In genomic region chr4:175813126-175813715, GRCh38 we compare ENCODE assay signal across 12 cellular contexts. TPM values are rescaled to one million over a fixed set of nuclear protein-coding genes. Genes with fewer than 3 reads are reported as not detected.
DNase-seq lines count a peak whose midpoint lies in the region; ATAC-seq and TF ChIP-seq lines count a peak whose summit lies in the region.
"Had no signal": no experiment of that assay in that cellular context is flagged by ENCODE, and none has a peak within 500 bp of the region (broad histone marks: within the 10 kb centered on the region; RNA-seq: fewer than 3 reads in every experiment).

No MANE protein-coding gene starts in this region.

- no peak overlapping the region for H2BK120ac ChIP-seq in neuronal stem cell (ENCODE audit: low read depth, low read length)

- H3K18ac ChIP-seq in neuronal stem cell (ENCODE audit: low read length), result no peak overlapping the region

- no peaks in the 10 kb centered on the region for H3K9me3 Mint-ChIP-seq in GM23338
- H3K9me3 Mint-ChIP-seq in WTC11, result no peaks in the 10 kb centered on the region

- H3K27me3 Mint-ChIP-seq in GM23338 (ENCODE audit: insufficient read depth, low read depth, poor library complexity) (peaks cover 3% of the 10 kb centered on the region), WTC11 (ENCODE audit: low read depth) (no peaks in the 10 kb centered on the region)

- WGBS in neuronal stem cell (ENCODE audit: extremely low coverage in 2 of 2, insufficient read length in 2 of 2, insufficient replicate concordance in 1 of 2), 2 donors, result no CpG with 5 or more reads among the region's 4 CpGs

- no peak overlapping the region for H3K14ac ChIP-seq in neuronal stem cell (ENCODE audit: low read length)

- peak overlapping the region; percentile 3; the same call in 1 of the 2 replicates for H3K4me2 ChIP-seq in GM23338
- H3K4me2 ChIP-seq in neuronal stem cell (ENCODE audit: insufficient read depth, low read length, poor library complexity, severe bottlenecking), result no peak overlapping the region

- no peak overlapping the region for H2AK5ac ChIP-seq in neuronal stem cell (ENCODE audit: low read depth, low read length)

- no peak overlapping the region for H3K4ac ChIP-seq in neuronal stem cell (ENCODE audit: low read length)

- H4K20me1 ChIP-seq in GM23338 (replicated peaks; ENCODE audit: insufficient read depth), result no peaks in the 10 kb centered on the region

- no peak overlapping the region for H4K91ac ChIP-seq in neuronal stem cell (ENCODE audit: low read depth, low read length, poor library complexity)

- H3K4me1 Mint-ChIP-seq in GM23338, result peaks cover 27% of the 10 kb centered on the region
- peaks cover 27% of the 10 kb centered on the region for H3K4me1 Mint-ChIP-seq in WTC11

- H3K36me3 Mint-ChIP-seq in GM23338 (ENCODE audit: low read depth) (no peaks in the 10 kb centered on the region), WTC11 (no peaks in the 10 kb centered on the region)

- no peaks in the 10 kb centered on the region for H3K79me1 ChIP-seq in neuronal stem cell (ENCODE audit: low read depth, low read length)

- H3K9me2 ChIP-seq in GM23338 (ENCODE audit: insufficient read depth), result no peaks in the 10 kb centered on the region

- no peaks in the 10 kb centered on the region for H3K27me3 ChIP-seq in GM23338 (ENCODE audit: insufficient read depth)
- H3K27me3 ChIP-seq in endocrine pancreas (ENCODE audit: control insufficient read depth, insufficient read depth, low read length), result no peaks in the 10 kb centered on the region
- H3K27me3 ChIP-seq in neuronal stem cell (ENCODE audit: control insufficient read depth in 3 of 3, insufficient read depth in 3 of 3, low read depth in 1 of 3, low read length in 3 of 3), result no peaks in the 10 kb centered on the region

- no peak overlapping the region for H4K8ac ChIP-seq in neuronal stem cell (ENCODE audit: low read depth, low read length)

- H3K4me1 ChIP-seq in GM23338 (ENCODE audit: insufficient read depth), result peaks cover 10% of the 10 kb centered on the region
- no peaks in the 10 kb centered on the region for H3K4me1 ChIP-seq in endocrine pancreas (ENCODE audit: control insufficient read depth, insufficient read depth, low read length)
- peaks cover 5 to 12% of the 10 kb centered on the region in 2 donors for H3K4me1 ChIP-seq in neuronal stem cell (ENCODE audit: control insufficient read depth in 2 of 2, insufficient read depth in 1 of 2, low read depth in 1 of 2, low read length in 2 of 2)

- no peak for ATAC-seq in GM23338
- ATAC-seq in WTC11, result no peak
- ATAC-seq: HCT116 had no signal

- no peaks in the 10 kb centered on the region for H3K9me3 ChIP-seq in endocrine pancreas (ENCODE audit: control insufficient read depth, low read length)
- no peaks in the 10 kb centered on the region for H3K9me3 ChIP-seq in neuronal stem cell (replicated peaks in 1 of 2; ENCODE audit: control insufficient read depth in 2 of 2, insufficient read depth in 1 of 2, low read depth in 1 of 2, low read length in 2 of 2)

- no peak overlapping the region for H3K9ac ChIP-seq in endocrine pancreas (ENCODE audit: control insufficient read depth, insufficient read depth, low read length)
- no peak overlapping the region for H3K9ac ChIP-seq in neuronal stem cell (ENCODE audit: low read depth, low read length, poor library complexity)

- CTCF ChIA-PET in WTC11 (lab: Charles Lee), result no interaction called here

- no peaks in the 10 kb centered on the region for H3F3A ChIP-seq in GM23338 (replicated peaks; ENCODE audit: low read depth)

- H3K4me3 Mint-ChIP-seq in GM23338 (no peak overlapping the region), WTC11 (no peak overlapping the region)

- TF ChIP-seq CTCF in GM23338 (conservative IDR thresholded peaks at IDR 0.05; ENCODE audit: low read depth in 2 of 2) (no peak), WTC11 (IDR thresholded peaks at IDR 0.05) (no peak)

- no peak overlapping the region for H3K23ac ChIP-seq in neuronal stem cell (ENCODE audit: low read depth, low read length, poor library complexity)

- H2BK15ac ChIP-seq in neuronal stem cell (ENCODE audit: low read length), result no peak overlapping the region

- H3K36me3 ChIP-seq in GM23338 (ENCODE audit: insufficient read depth) (no peaks in the 10 kb centered on the region), endocrine pancreas (ENCODE audit: control insufficient read depth, insufficient read depth, low read length) (no peaks in the 10 kb centered on the region), neuronal stem cell (replicated peaks in 1 of 2; ENCODE audit: control insufficient read depth in 2 of 2, insufficient read depth in 2 of 2, low read length in 2 of 2) (no peaks in the 10 kb centered on the region)

- no peak overlapping the region for H2BK5ac ChIP-seq in neuronal stem cell (ENCODE audit: low read length)

- DNase-seq in GM23338 (ENCODE audit: low spot score) (no peak), WTC11 (ENCODE audit: low spot score) (no peak), neuronal stem cell (ENCODE audit: low spot score) (no peak), NCI-H2196 (lab: John Stamatoyannopoulos, UW; ENCODE audit: unreplicated experiment) (no peak), activated gamma-delta T cell (lab: John Stamatoyannopoulos, UW) (no peak)
- no peak for DNase-seq in activated CD4-positive, alpha-beta T cell treated with anti-CD3 and anti-CD28 coated beads, Interleukin-2, amount 50 U/mL, for 4 hours
- DNase-seq: AML-193, DMS53, NCI-H1930, SHP77 treated with DMSO at 0.1 percent for 48 hours had no signal

- H3K27ac Mint-ChIP-seq in GM23338 (peak overlapping the region; percentile 56), WTC11 (peak overlapping the region; percentile 9; the same call in 1 of the 2 replicates)

- H3K4me3 ChIP-seq in GM23338, result no peak overlapping the region
- H3K4me3 ChIP-seq in endocrine pancreas (ENCODE audit: control insufficient read depth, insufficient read depth, low read length), result peak overlapping the region; percentile 85
- H3K4me3 ChIP-seq in neuronal stem cell (ENCODE audit: low read length in 2 of 2), result peak overlapping the region in 1 of 2 donors; percentile 39

- H3K27ac ChIP-seq in GM23338 (ENCODE audit: low read depth) (no peak overlapping the region), neuronal stem cell (replicated peaks; ENCODE audit: low read length) (no peak overlapping the region)

- H2BK12ac ChIP-seq in neuronal stem cell (ENCODE audit: low read length), result no peak overlapping the region

- H3K79me2 ChIP-seq in GM23338 (replicated peaks; ENCODE audit: insufficient read depth), result no peaks in the 10 kb centered on the region

- POLR2A ChIA-PET in WTC11 (lab: Charles Lee), result no interaction called here

- no peak overlapping the region for H2AFZ ChIP-seq in GM23338
- peak overlapping the region; percentile 66 for H2AFZ ChIP-seq in neuronal stem cell (ENCODE audit: low read length)

TF ChIP-seq in WTC11, 78 proteins besides CTCF, POLR2A, EP300 and RAD21:
- TF ChIP-seq FOXJ3 (CRISPR knock-in tag; IDR thresholded peaks at IDR 0.05; ENCODE audit: borderline replicate concordance) (no peak), NFYB (CRISPR knock-in tag; conservative IDR thresholded peaks at IDR 0.05; ENCODE audit: low read depth) (no peak), ZSCAN18 (CRISPR knock-in tag; IDR thresholded peaks at IDR 0.05) (no peak), IRF1 (CRISPR knock-in tag; IDR thresholded peaks at IDR 0.05) (no peak), ATF3 (CRISPR knock-in tag; conservative IDR thresholded peaks at IDR 0.05) (no peak), FOXK1 (CRISPR knock-in tag; IDR thresholded peaks at IDR 0.05) (no peak), ERG (CRISPR knock-in tag; IDR thresholded peaks at IDR 0.05) (no peak)

RNA-seq across cellular contexts. Expression of gene GPM6A, which starts 1.2 kb away (rescaled TPM):
- 1.8 and 2.3 TPM in 2 replicates for total RNA-seq in GM23338 (2014; rRNA removed; shearing (Covaris generic))
- 1.1 and 1.4 TPM in 2 replicates for polyA plus RNA-seq in GM23338 (2016; fragmentation: Nextera tagmentation; extraction: Ambion mirVana)
- 4.8 to 5.8 TPM (median 5.3 TPM) in 3 replicates for total RNA-seq in WTC11 (2021)
- 10.6 TPM for polyA plus RNA-seq in neuronal stem cell (2013, experiment 1 of 2)
- 12.6 TPM for polyA plus RNA-seq in neuronal stem cell (2013, experiment 2 of 2)
